Comparison of ENCODE assay signal across 27 cellular contexts in the genomic region with DNA sequence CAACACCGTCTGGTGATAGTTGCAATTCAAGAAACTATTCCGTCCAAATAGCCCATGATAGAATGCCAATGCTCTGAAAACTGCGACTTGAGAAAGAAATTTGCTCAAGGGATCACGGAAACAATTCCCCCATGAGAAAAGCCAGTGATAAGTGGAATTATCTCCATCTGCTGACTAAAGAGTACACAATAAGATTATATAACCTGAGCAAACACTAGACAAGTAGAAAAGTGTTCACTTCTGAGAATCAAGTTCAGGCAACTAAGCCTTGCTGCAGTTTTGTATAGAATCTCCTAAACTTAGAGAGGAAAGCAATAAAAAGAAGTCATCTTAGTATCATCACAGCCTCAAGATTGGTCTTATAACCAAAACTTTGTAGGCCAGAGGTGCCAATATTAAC.
"Had no signal": no experiment of that assay in that cellular context is flagged by ENCODE, and none has a peak within 500 bp of the region (broad histone marks: within the 10 kb centered on the region; RNA-seq: fewer than 3 reads in every experiment).

No MANE protein-coding gene starts in this region.

- ATAC-seq: foreskin keratinocyte; gastroesophageal sphincter; heart left ventricle; left cardiac atrium; naive thymus-derived CD8-positive, alpha-beta T cell; right lobe of liver; stimulated activated naive CD8-positive, alpha-beta T cell treated with anti-CD3 and anti-CD28 coated beads, Interleukin-15, amount 100 ng/mL, for 72 hours; upper lobe of right lung had no signal

- H3K27me3 ChIP-seq: esophagus muscularis mucosa, foreskin keratinocyte, gastroesophageal sphincter, heart left ventricle, right lobe of liver, suprapubic skin, transverse colon, upper lobe of right lung, vagina had no signal

- H3K9me3 ChIP-seq: esophagus muscularis mucosa, gastroesophageal sphincter, heart left ventricle, lower lobe of right lung, right lobe of liver, suprapubic skin, transverse colon, upper lobe of right lung, vagina had no signal

- DNase-seq: dermis blood vessel endothelial cell; effector memory CD4-positive, alpha-beta T cell; foreskin keratinocyte; heart left ventricle; hippocampal formation; left cardiac atrium; left ventricle myocardium inferior; lower lobe of right lung; naive thymus-derived CD8-positive, alpha-beta T cell; nephron progenitor cell; nucleus accumbens; posterior cingulate gyrus; retina; right lobe of liver; small intestine; stimulated activated CD4-positive, alpha-beta T cell treated with anti-CD3 and anti-CD28 coated beads, Interleukin-15, amount 100 ng/mL, for 24 hours; stimulated activated CD4-positive, alpha-beta T cell treated with anti-CD3 and anti-CD28 coated beads, Interleukin-2, amount 100 ng/mL, for 48 hours; stimulated activated CD8-positive, alpha-beta memory T cell treated with anti-CD3 and anti-CD28 coated beads, Interleukin-4, amount 100 ng/mL, for 48 hours; stimulated activated naive CD4-positive, alpha-beta T cell; stimulated activated naive CD8-positive, alpha-beta T cell treated with anti-CD3 and anti-CD28 coated beads, Interleukin-15, amount 100 ng/mL, for 72 hours; transverse colon; upper lobe of right lung had no signal

- H3K4me3 ChIP-seq: coronary artery, esophagus muscularis mucosa, gastroesophageal sphincter, heart left ventricle, left ventricle myocardium inferior, lower lobe of right lung, right lobe of liver, suprapubic skin, transverse colon, upper lobe of right lung, vagina had no signal

- H3K36me3 ChIP-seq: esophagus muscularis mucosa, gastroesophageal sphincter, heart left ventricle, left ventricle myocardium inferior, lower lobe of right lung, right lobe of liver, suprapubic skin, transverse colon, upper lobe of right lung, vagina had no signal

- H3K4me1 ChIP-seq: esophagus muscularis mucosa, foreskin keratinocyte, gastroesophageal sphincter, heart left ventricle, left ventricle myocardium inferior, lower lobe of right lung, right lobe of liver, suprapubic skin, transverse colon, upper lobe of right lung, vagina had no signal

- H3K27ac ChIP-seq: coronary artery, esophagus muscularis mucosa, foreskin keratinocyte, gastroesophageal sphincter, heart left ventricle, left ventricle myocardium inferior, lower lobe of right lung, right lobe of liver, suprapubic skin, transverse colon, upper lobe of right lung, vagina had no signal
